In the genomic region with DNA sequence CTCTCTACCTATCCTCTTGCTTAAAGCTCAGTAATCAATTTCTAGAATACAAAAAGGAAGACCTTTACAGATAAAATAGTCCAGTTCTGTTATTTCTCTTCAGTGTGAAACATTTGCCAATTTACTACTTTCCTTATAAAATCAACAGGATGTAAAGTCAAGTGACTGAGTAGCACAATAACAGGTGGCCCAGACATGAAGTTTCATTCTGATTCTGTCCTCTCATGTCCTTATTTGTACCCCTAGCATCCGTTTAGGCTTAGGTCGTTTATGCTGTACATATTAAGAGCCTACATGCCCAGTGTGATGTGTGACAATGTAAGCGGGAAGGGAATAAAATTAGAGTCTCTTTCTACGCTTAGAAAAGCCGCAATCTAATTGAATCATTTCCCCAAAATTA, we compare ENCODE assay signal across 1 cellular context.
TF ChIP-seq lines count a peak whose summit lies in the region.

No MANE protein-coding gene starts in this region.

TF ChIP-seq in GM12878, 131 proteins besides CTCF, POLR2A, EP300 and RAD21 (continued from another document):
- TF ChIP-seq, protein P1, sequence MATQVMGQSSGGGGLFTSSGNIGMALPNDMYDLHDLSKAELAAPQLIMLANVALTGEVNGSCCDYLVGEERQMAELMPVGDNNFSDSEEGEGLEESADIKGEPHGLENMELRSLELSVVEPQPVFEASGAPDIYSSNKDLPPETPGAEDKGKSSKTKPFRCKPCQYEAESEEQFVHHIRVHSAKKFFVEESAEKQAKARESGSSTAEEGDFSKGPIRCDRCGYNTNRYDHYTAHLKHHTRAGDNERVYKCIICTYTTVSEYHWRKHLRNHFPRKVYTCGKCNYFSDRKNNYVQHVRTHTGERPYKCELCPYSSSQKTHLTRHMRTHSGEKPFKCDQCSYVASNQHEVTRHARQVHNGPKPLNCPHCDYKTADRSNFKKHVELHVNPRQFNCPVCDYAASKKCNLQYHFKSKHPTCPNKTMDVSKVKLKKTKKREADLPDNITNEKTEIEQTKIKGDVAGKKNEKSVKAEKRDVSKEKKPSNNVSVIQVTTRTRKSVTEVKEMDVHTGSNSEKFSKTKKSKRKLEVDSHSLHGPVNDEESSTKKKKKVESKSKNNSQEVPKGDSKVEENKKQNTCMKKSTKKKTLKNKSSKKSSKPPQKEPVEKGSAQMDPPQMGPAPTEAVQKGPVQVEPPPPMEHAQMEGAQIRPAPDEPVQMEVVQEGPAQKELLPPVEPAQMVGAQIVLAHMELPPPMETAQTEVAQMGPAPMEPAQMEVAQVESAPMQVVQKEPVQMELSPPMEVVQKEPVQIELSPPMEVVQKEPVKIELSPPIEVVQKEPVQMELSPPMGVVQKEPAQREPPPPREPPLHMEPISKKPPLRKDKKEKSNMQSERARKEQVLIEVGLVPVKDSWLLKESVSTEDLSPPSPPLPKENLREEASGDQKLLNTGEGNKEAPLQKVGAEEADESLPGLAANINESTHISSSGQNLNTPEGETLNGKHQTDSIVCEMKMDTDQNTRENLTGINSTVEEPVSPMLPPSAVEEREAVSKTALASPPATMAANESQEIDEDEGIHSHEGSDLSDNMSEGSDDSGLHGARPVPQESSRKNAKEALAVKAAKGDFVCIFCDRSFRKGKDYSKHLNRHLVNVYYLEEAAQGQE (IDR thresholded peaks at IDR 0.05; ENCODE audit: low read depth, low read length) = no peak
- TF ChIP-seq BCL11A (IDR thresholded peaks at IDR 0.05; ENCODE audit: low read depth, low read length) (0 out of 2 replicates have a peak, but pooled peaks have one; percentile 29), YY1 (IDR thresholded peaks at IDR 0.05; ENCODE audit: low read depth, low read length) (no peak), SMC3 (IDR thresholded peaks at IDR 0.05; ENCODE audit: borderline replicate concordance, low read length) (no peak), TBL1XR1 (IDR thresholded peaks at IDR 0.05; ENCODE audit: low read depth, low read length) (no peak), IKZF1 (conservative IDR thresholded peaks at IDR 0.05) (peak; percentile 10; the same call in 1 of the 2 replicates), CHD1 (IDR thresholded peaks at IDR 0.05; ENCODE audit: low read depth, low read length) (no peak), FOXK2 (IDR thresholded peaks at IDR 0.05) (no peak), TCF3 (IDR thresholded peaks at IDR 0.05; ENCODE audit: borderline replicate concordance, insufficient read depth, low read depth, low read length) (peak; percentile 89), E4F1 (IDR thresholded peaks at IDR 0.05; ENCODE audit: borderline replicate concordance, partially characterized antibody) (no peak), HDAC2 (IDR thresholded peaks at IDR 0.05) (no peak), EGR1 (IDR thresholded peaks at IDR 0.05; ENCODE audit: borderline replicate concordance in 1 of 2, low read depth in 2 of 2, low read length in 2 of 2) (no peak), MAX (IDR thresholded peaks at IDR 0.05; ENCODE audit: low read depth, low read length) (no peak), CBFB (IDR thresholded peaks at IDR 0.05; ENCODE audit: low read depth) (no peak), SP1 (IDR thresholded peaks at IDR 0.05; ENCODE audit: low read depth, low read length) (no peak), ZBTB11 (CRISPR knock-in tag; IDR thresholded peaks at IDR 0.05) (no peak), CREB1 (IDR thresholded peaks at IDR 0.05; ENCODE audit: low read depth) (no peak), RELA (IDR thresholded peaks at IDR 0.05; ENCODE audit: borderline replicate concordance, partially characterized antibody) (no peak), SREBF1 (IDR thresholded peaks at IDR 0.05; ENCODE audit: low read length) (no peak), MXI1 (IDR thresholded peaks at IDR 0.05; ENCODE audit: low read depth, low read length) (no peak), STAT3 (IDR thresholded peaks at IDR 0.05; ENCODE audit: low read depth, low read length) (0 out of 2 replicates have a peak, but pooled peaks have one; percentile 78)
TF ChIP-seq in GM12878: peak in this region for 30.
